In genomic region chr17:21510686-21511367, GRCh38 we compare ENCODE assay signal across 8 cellular contexts.
DNase-seq lines count a peak whose midpoint lies in the region; ATAC-seq and TF ChIP-seq lines count a peak whose summit lies in the region.

No MANE protein-coding gene starts in this region.

- H3K4me3 ChIP-seq in heart left ventricle (peak overlapping the region; percentile 22 to 82 (median 63)), mucosa of rectum (ENCODE audit: low read length in 2 of 2) (peak overlapping the region; percentile 40 to 71)

- peak overlapping the region; percentile 65 for H3K27ac Mint-ChIP-seq in dendritic cell treated with granulocyte-macrophage colony-stimulating factor and Interleukin-4, amounts not matched to agents 40 ng/mL and 50 ng/mL, for 4 days

- intact Hi-C loops in heart left ventricle (cut with DNase I) = loop anchor here in 9 of 10 donors (1.0 to 10.0 kb wide), 10 partner anchors 54 to 394 kb away; partner anchors contain the start of genes MAP2K3 (in 4 of the 9) and DHRS7B (in 2 of the 9)
- intact Hi-C loops in Right ventricle myocardium inferior (cut with DNase I) = loop anchor here (1.0 to 10.0 kb wide), 2 partner anchors 54 to 196 kb away; no protein-coding TSS in a partner anchor
- intact Hi-C loops in dendritic cell treated with granulocyte-macrophage colony-stimulating factor and Interleukin-4, amounts not matched to agents 40 ng/mL and 50 ng/mL, for 4 days (cut with micrococcal nuclease) = loop anchor here (1.0 to 5.0 kb wide), 3 partner anchors 59 to 231 kb away; no protein-coding TSS in a partner anchor

- H3K9me3 Mint-ChIP-seq in dendritic cell treated with granulocyte-macrophage colony-stimulating factor and Interleukin-4, amounts not matched to agents 40 ng/mL and 50 ng/mL, for 4 days = no peaks in the 10 kb centered on the region

- H3K4me1 Mint-ChIP-seq in dendritic cell treated with granulocyte-macrophage colony-stimulating factor and Interleukin-4, amounts not matched to agents 40 ng/mL and 50 ng/mL, for 4 days (ENCODE audit: low read depth) = peaks cover 31% of the 10 kb centered on the region

- H3K4me1 ChIP-seq in heart left ventricle (peaks cover 0 to 21% (median 11%) of the 10 kb centered on the region in 12 donors), mucosa of rectum (ENCODE audit: control insufficient read depth in 2 of 2, insufficient read depth in 2 of 2, low read length in 2 of 2) (peaks cover 0 to 5% of the 10 kb centered on the region in 2 donors)

- TF ChIP-seq CTCF in heart left ventricle (IDR thresholded peaks at IDR 0.05) = no peak

- H3K27ac ChIP-seq in heart left ventricle (peak overlapping the region in 5 of 12 donors; percentile 56 to 75 (median 66)), mucosa of rectum (ENCODE audit: low read depth in 2 of 2, low read length in 2 of 2) (no peak overlapping the region)

- H3K36me3 ChIP-seq in heart left ventricle = no peaks in the 10 kb centered on the region
- no peaks in the 10 kb centered on the region for H3K36me3 ChIP-seq in mucosa of rectum (ENCODE audit: control insufficient read depth in 2 of 2, insufficient read depth in 2 of 2, low read length in 2 of 2)

- H3K4me3 Mint-ChIP-seq in dendritic cell treated with granulocyte-macrophage colony-stimulating factor and Interleukin-4, amounts not matched to agents 40 ng/mL and 50 ng/mL, for 4 days = peak overlapping the region; percentile 77

- H3K27me3 ChIP-seq in heart left ventricle = peaks cover 0 to 5% (median 0%) of the 10 kb centered on the region in 9 donors
- H3K27me3 ChIP-seq in mucosa of rectum (ENCODE audit: control insufficient read depth in 2 of 2, insufficient read depth in 2 of 2, low read length in 2 of 2) = peaks cover 8 to 11% of the 10 kb centered on the region in 2 donors

- ATAC-seq in heart left ventricle = no peak
- ATAC-seq in Right ventricle myocardium inferior = no peak
- no peak for ATAC-seq in HG03135 (IDR thresholded peaks at IDR 0.05; ENCODE audit: unreplicated experiment)
- ATAC-seq in GM18867 (IDR thresholded peaks at IDR 0.05; ENCODE audit: unreplicated experiment) = no peak

- peaks cover 43% of the 10 kb centered on the region for H3K27me3 Mint-ChIP-seq in dendritic cell treated with granulocyte-macrophage colony-stimulating factor and Interleukin-4, amounts not matched to agents 40 ng/mL and 50 ng/mL, for 4 days

- peak overlapping the region; percentile 56 to 65 for H3K9ac ChIP-seq in mucosa of rectum (ENCODE audit: low read depth in 1 of 2, low read length in 2 of 2)

- H3K36me3 Mint-ChIP-seq in dendritic cell treated with granulocyte-macrophage colony-stimulating factor and Interleukin-4, amounts not matched to agents 40 ng/mL and 50 ng/mL, for 4 days (ENCODE audit: low read depth) = no peaks in the 10 kb centered on the region

- 31 to 46% (median 37%) methylated on average over 14 of the region's 14 CpGs for WGBS in heart left ventricle, 4 donors

- no peak for TF ChIP-seq POLR2A in heart left ventricle (IDR thresholded peaks at IDR 0.05)

- DNase-seq in heart left ventricle (no peak), Right ventricle myocardium inferior (ENCODE audit: missing footprints) (no peak), H4 (ENCODE audit: low spot score) (no peak), NCI-H446 (lab: John Stamatoyannopoulos, UW) (no peak)

- H3K9me3 ChIP-seq in heart left ventricle (no peaks in the 10 kb centered on the region), mucosa of rectum (ENCODE audit: control insufficient read depth in 2 of 2, low read length in 2 of 2) (no peaks in the 10 kb centered on the region)
